ENCODE assay signal across 16 cellular contexts in genomic region chr2:58336416-58336815, GRCh38.
"Had no signal": no experiment of that assay in that cellular context is flagged by ENCODE, and none has a peak within 500 bp of the region (broad histone marks: within the 10 kb centered on the region; RNA-seq: fewer than 3 reads in every experiment).

No MANE protein-coding gene starts in this region.

- H3K36me3 Mint-ChIP-seq: stimulated activated naive B cell treated with anti-CD40 and anti-IgM and Interleukin-4, amounts not matched to agents 10 μg/mL and 1 μg/mL and 100 μg/mL, for 72 hours had no signal

- H3K9me3 ChIP-seq: gastrocnemius medialis, pancreas, vagina had no signal

- H3K27me3 ChIP-seq: gastrocnemius medialis, heart right ventricle, pancreas, tibial artery, vagina had no signal

- H3K27ac ChIP-seq: epithelial cell of prostate, gastrocnemius medialis, heart right ventricle, pancreas, tibial artery, vagina had no signal

- H3K27me3 Mint-ChIP-seq: stimulated activated naive B cell treated with anti-CD40 and anti-IgM and Interleukin-4, amounts not matched to agents 10 μg/mL and 1 μg/mL and 100 μg/mL, for 72 hours had no signal

- H3K4me3 ChIP-seq: gastrocnemius medialis, heart right ventricle, pancreas, tibial artery, vagina had no signal

- H3K36me3 ChIP-seq: gastrocnemius medialis, heart right ventricle, pancreas, tibial artery, vagina had no signal

- H3K27ac Mint-ChIP-seq: stimulated activated naive B cell treated with anti-CD40 and anti-IgM and Interleukin-4, amounts not matched to agents 10 μg/mL and 1 μg/mL and 100 μg/mL, for 72 hours had no signal

- H3K4me1 ChIP-seq: gastrocnemius medialis, heart right ventricle, pancreas, tibial artery, vagina had no signal

- H3K4me1 Mint-ChIP-seq: naive B cell; stimulated activated naive B cell treated with anti-CD40 and anti-IgM and Interleukin-4, amounts not matched to agents 10 μg/mL and 1 μg/mL and 100 μg/mL, for 72 hours had no signal

- DNase-seq: activated CD4-positive, alpha-beta T cell treated with anti-CD3 and anti-CD28 coated beads for 1 hour; activated CD4-positive, alpha-beta T cell treated with anti-CD3 and anti-CD28 coated beads, Interleukin-2, amount 50 U/mL, for 48 hours; activated naive CD4-positive, alpha-beta T cell treated with anti-CD3 and anti-CD28 coated beads, Interleukin-2, amount 50 U/mL, for 16 hours; activated T-cell treated with anti-CD3 and anti-CD28 coated beads, Interleukin-2, amount 50 U/mL, for 1 hour; gastrocnemius medialis; islet precursor cell; naive B cell; pancreas; stimulated activated CD4-positive, alpha-beta T cell treated with anti-CD3 and anti-CD28 coated beads, Interleukin-15, amount 100 ng/mL, for 24 hours; stimulated activated CD4-positive, alpha-beta T cell treated with anti-CD3 and anti-CD28 coated beads, Interleukin-4, amount 100 ng/mL, for 1 hour; stimulated activated naive B cell treated with anti-CD40 and anti-IgM and Interleukin-4, amounts not matched to agents 10 μg/mL and 1 μg/mL and 100 μg/mL, for 72 hours; T-helper 9 cell; tibial artery had no signal

- H3K4me3 Mint-ChIP-seq: naive B cell; stimulated activated naive B cell treated with anti-CD40 and anti-IgM and Interleukin-4, amounts not matched to agents 10 μg/mL and 1 μg/mL and 100 μg/mL, for 72 hours had no signal
